9 cellular contexts compared by ENCODE assay signal in genomic region chr12:6963741-6964446, GRCh38. TPM values are rescaled to one million over a fixed set of nuclear protein-coding genes. Genes with fewer than 3 reads are reported as not detected.
DNase-seq lines count a peak whose midpoint lies in the region; ATAC-seq and TF ChIP-seq lines count a peak whose summit lies in the region.
"Had no signal": no experiment of that assay in that cellular context is flagged by ENCODE, and none has a peak within 500 bp of the region (broad histone marks: within the 10 kb centered on the region; RNA-seq: fewer than 3 reads in every experiment).

No MANE protein-coding gene starts in this region.

- ATAC-seq in activated naive CD4-positive, alpha-beta T cell treated with anti-CD3 and anti-CD28 coated beads, Interleukin-2, amount 50 U/mL, for 72 hours, result no peak
- ATAC-seq in left lung (no peak), sciatic nerve (no peak), GM21381 (IDR thresholded peaks at IDR 0.05; ENCODE audit: unreplicated experiment) (no peak)

- TF ChIP-seq CTCF in right atrium auricular region (IDR thresholded peaks at IDR 0.05) (no peak), left lung (IDR thresholded peaks at IDR 0.05) (no peak)

- no peak overlapping the region for H3K4me3 ChIP-seq in right atrium auricular region
- H3K4me3 ChIP-seq in left lung, result peak overlapping the region; percentile 33 to 47
- H3K4me3 ChIP-seq in urinary bladder (ENCODE audit: low read depth, low read length), result peak overlapping the region; percentile 29

- no peak overlapping the region for H3K27ac ChIP-seq in right atrium auricular region
- peak overlapping the region; percentile 83 to 93 for H3K27ac ChIP-seq in left lung
- H3K27ac ChIP-seq in urinary bladder (ENCODE audit: low read depth), result peak overlapping the region; percentile 87

- DNase-seq in cardiac septum (ENCODE audit: low spot score), result peak; percentile 73
- DNase-seq in right atrium auricular region (ENCODE audit: low spot score), result no peak
- no peak for DNase-seq in activated naive CD4-positive, alpha-beta T cell treated with anti-CD3 and anti-CD28 coated beads, Interleukin-2, amount 50 U/mL, for 72 hours (ENCODE audit: low spot score in 2 of 2)
- no peak for DNase-seq in left lung
- no peak for DNase-seq in sciatic nerve (ENCODE audit: low spot score)
- DNase-seq in HuH-7.5 (ENCODE audit: low spot score), result no peak

- H3K36me3 ChIP-seq in right atrium auricular region, result peaks cover 38% of the 10 kb centered on the region
- H3K36me3 ChIP-seq in left lung, result peaks cover 3 to 60% of the 10 kb centered on the region in 2 donors
- H3K36me3 ChIP-seq in urinary bladder (ENCODE audit: insufficient read depth), result peaks cover 6% of the 10 kb centered on the region

- no peaks in the 10 kb centered on the region for H3K9me3 Mint-ChIP-seq in activated naive CD4-positive, alpha-beta T cell treated with anti-CD3 and anti-CD28 coated beads, Interleukin-2, amount 50 U/mL, for 72 hours

- WGBS in urinary bladder, result 67% methylated on average over 18 of the region's 18 CpGs

- H3K9me3 ChIP-seq in right atrium auricular region (no peaks in the 10 kb centered on the region), left lung (no peaks in the 10 kb centered on the region)

- H3K36me3 Mint-ChIP-seq in activated naive CD4-positive, alpha-beta T cell treated with anti-CD3 and anti-CD28 coated beads, Interleukin-2, amount 50 U/mL, for 72 hours, result peaks cover 35 to 47% of the 10 kb centered on the region in 2 donors

- H3K4me1 ChIP-seq in right atrium auricular region (peaks cover 0 to 53% of the 10 kb centered on the region in 2 donors), left lung (peaks cover 35 to 86% of the 10 kb centered on the region in 2 donors), urinary bladder (ENCODE audit: insufficient read depth) (no peaks in the 10 kb centered on the region)

- H3K27me3 ChIP-seq in right atrium auricular region (no peaks in the 10 kb centered on the region), left lung (no peaks in the 10 kb centered on the region)

- intact Hi-C loops in cardiac septum (cut with DNase I) (loop anchor here (2.0 kb wide), 1 partner anchor 39 kb away; no protein-coding TSS in a partner anchor), left lung (cut with DNase I) (no loop called here), sciatic nerve (cut with DNase I) (loop anchor here (10.0 kb wide), 1 partner anchor 151 kb away; no protein-coding TSS in a partner anchor)

- peak overlapping the region; percentile 87 to 89 for H3K27ac Mint-ChIP-seq in activated naive CD4-positive, alpha-beta T cell treated with anti-CD3 and anti-CD28 coated beads, Interleukin-2, amount 50 U/mL, for 72 hours

RNA-seq across cellular contexts. Expression of gene PHB2, which starts 6.6 kb away (rescaled TPM):
- total RNA-seq in cardiac septum (125 TPM), right atrium auricular region (100 to 1,000 TPM; 160 to 183 TPM), left lung (100 to 1,000 TPM; 113 to 142 TPM), urinary bladder (94.9 TPM), sciatic nerve (112 TPM)
- total RNA-seq in activated naive CD4-positive, alpha-beta T cell treated with anti-CD3 and anti-CD28 coated beads, Interleukin-2, amount 50 U/mL, for 72 hours, result 100 to 1,000 TPM; 387 to 423 TPM
- 192 TPM for polyA plus RNA-seq in urinary bladder

RNA-seq across cellular contexts. Expression of gene EMG1, which starts 6.8 kb away (rescaled TPM):
- total RNA-seq in cardiac septum, result 32.7 TPM
- total RNA-seq in right atrium auricular region, result 10 to 100 TPM; 16.5 to 28.4 TPM
- 10 to 100 TPM; 69.0 to 76.3 TPM for total RNA-seq in activated naive CD4-positive, alpha-beta T cell treated with anti-CD3 and anti-CD28 coated beads, Interleukin-2, amount 50 U/mL, for 72 hours
- 10 to 100 TPM; 36.3 to 46.6 TPM for total RNA-seq in left lung
- total RNA-seq in urinary bladder, result 25.4 TPM
- 25.9 TPM for polyA plus RNA-seq in urinary bladder
- total RNA-seq in sciatic nerve, result 42.9 TPM

RNA-seq across cellular contexts. Expression of gene PTPN6, which starts 12.7 kb away (rescaled TPM):
- 7.0 TPM for total RNA-seq in cardiac septum
- 1 to 10 TPM; 3.7 to 7.5 TPM for total RNA-seq in right atrium auricular region
- total RNA-seq in activated naive CD4-positive, alpha-beta T cell treated with anti-CD3 and anti-CD28 coated beads, Interleukin-2, amount 50 U/mL, for 72 hours, result 100 to 1,000 TPM; 320 to 609 TPM
- 100 to 1,000 TPM in 1 of 2 donors, 10 to 100 TPM in 1; 74.6 to 145 TPM for total RNA-seq in left lung
- 6.1 TPM for total RNA-seq in urinary bladder
- 17.2 TPM for polyA plus RNA-seq in urinary bladder
- total RNA-seq in sciatic nerve, result 35.0 TPM

RNA-seq across cellular contexts. Expression of gene C12orf57, which starts 20.1 kb away (rescaled TPM):
- total RNA-seq in cardiac septum (162 TPM), right atrium auricular region (100 to 1,000 TPM; 398 to 533 TPM), left lung (100 to 1,000 TPM; 159 to 194 TPM), urinary bladder (182 TPM), sciatic nerve (177 TPM)
- total RNA-seq in activated naive CD4-positive, alpha-beta T cell treated with anti-CD3 and anti-CD28 coated beads, Interleukin-2, amount 50 U/mL, for 72 hours, result 100 to 1,000 TPM; 229 to 609 TPM
- 566 TPM for polyA plus RNA-seq in urinary bladder

RNA-seq across cellular contexts. Expression of gene RNU7-1, which starts 20.3 kb away (rescaled TPM):
- total RNA-seq in cardiac septum, result not detected
- not detected for total RNA-seq in right atrium auricular region
- total RNA-seq in activated naive CD4-positive, alpha-beta T cell treated with anti-CD3 and anti-CD28 coated beads, Interleukin-2, amount 50 U/mL, for 72 hours, result not detected
- not detected for total RNA-seq in left lung
- total RNA-seq in urinary bladder, result not detected
- not detected for polyA plus RNA-seq in urinary bladder
- total RNA-seq in sciatic nerve, result not detected
- total RNA-seq: frontal cortex had no signal

Comparison
In these comparisons a context has a peak if more than half of its experiments do, and no peak if none do; other contexts are left out.
1. H3K27ac ChIP-seq: peak in left lung (2 of 2) and urinary bladder (single experiment); none in right atrium auricular region (0 of 2).
2. H3K4me3 ChIP-seq: peak in left lung (2 of 2) and urinary bladder (single experiment); none in right atrium auricular region (0 of 2).
3. intact Hi-C loops: an anchor here in cardiac septum (2.0 kb wide) and sciatic nerve (10.0 kb wide); none called in left lung.